ENCODE assay signal across 9 cellular contexts in the genomic region with DNA sequence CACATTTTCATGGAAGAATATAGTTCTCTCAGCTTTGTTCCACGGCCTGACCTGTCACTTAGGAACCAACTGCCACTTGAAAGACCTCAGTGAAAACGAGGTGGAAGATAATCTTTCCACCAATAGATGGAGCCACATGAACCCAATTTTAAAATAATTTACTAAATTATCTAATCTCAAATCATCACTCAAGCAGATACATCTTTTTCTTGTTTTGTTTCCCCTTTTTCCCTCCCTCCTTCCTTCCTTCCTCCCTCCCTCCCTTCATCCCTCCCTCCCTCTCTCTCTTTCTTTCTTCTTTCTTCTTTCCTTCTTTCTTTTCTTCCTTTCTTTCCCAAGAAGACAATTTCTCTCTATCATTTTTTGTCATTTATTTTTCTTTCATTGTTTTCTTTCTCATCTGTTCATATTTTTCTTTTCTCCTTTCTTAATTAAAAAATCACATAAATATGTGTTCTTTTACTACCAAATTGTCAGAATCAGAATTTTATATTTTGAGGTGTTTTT.
DNase-seq lines count a peak whose midpoint lies in the region; ATAC-seq and TF ChIP-seq lines count a peak whose summit lies in the region.
"Had no signal": no experiment of that assay in that cellular context is flagged by ENCODE, and none has a peak within 500 bp of the region (broad histone marks: within the 10 kb centered on the region; RNA-seq: fewer than 3 reads in every experiment).

No MANE protein-coding gene starts in this region.

- peaks cover 16% of the 10 kb centered on the region for H3K9me3 Mint-ChIP-seq in WTC11

- H3K9me3 ChIP-seq in DOHH2 (ENCODE audit: control insufficient read depth, insufficient read depth, low read length) (no peaks in the 10 kb centered on the region), left lung (peaks cover 0 to 3% of the 10 kb centered on the region in 2 donors)
- H3K9me3 ChIP-seq in effector memory CD4-positive, alpha-beta T cell (ENCODE audit: control insufficient read depth, low read length), result no peaks in the 10 kb centered on the region

- H3K4me3 ChIP-seq in DOHH2 (ENCODE audit: low read length), result no peak overlapping the region
- H3K4me3 ChIP-seq in left lung, result no peak overlapping the region
- no peak overlapping the region for H3K4me3 ChIP-seq in coronary artery
- no peak overlapping the region for H3K4me3 ChIP-seq in effector memory CD4-positive, alpha-beta T cell (ENCODE audit: insufficient read depth, low read depth, low read length, poor library complexity, severe bottlenecking)

- H3K27ac ChIP-seq in DOHH2 (ENCODE audit: low read depth, low read length) (no peak overlapping the region), left lung (no peak overlapping the region), coronary artery (no peak overlapping the region)
- H3K27ac ChIP-seq in effector memory CD4-positive, alpha-beta T cell (ENCODE audit: insufficient read depth, low read length, poor library complexity, severe bottlenecking), result no peak overlapping the region

- H3F3A ChIP-seq in DOHH2 (ENCODE audit: control insufficient read depth, insufficient read depth), result no peaks in the 10 kb centered on the region

- DNase-seq in HuH-7 (ENCODE audit: low spot score), result peak; percentile 20
- no peak for DNase-seq in WTC11 (ENCODE audit: low spot score)
- no peak for DNase-seq in left lung
- DNase-seq in coronary artery (ENCODE audit: low spot score), result no peak
- DNase-seq in GM19238 (ENCODE audit: insufficient read length, low spot score), result no peak
- no peak for DNase-seq in effector memory CD4-positive, alpha-beta T cell

- no peak overlapping the region for H3K4me2 ChIP-seq in DOHH2 (ENCODE audit: low read length)

- H3K27me3 ChIP-seq in DOHH2 (ENCODE audit: control insufficient read depth, low read length), result no peaks in the 10 kb centered on the region
- H3K27me3 ChIP-seq in left lung, result no peaks in the 10 kb centered on the region
- no peaks in the 10 kb centered on the region for H3K27me3 ChIP-seq in effector memory CD4-positive, alpha-beta T cell (replicated peaks; ENCODE audit: control insufficient read depth, insufficient read depth, low read length, poor library complexity, severe bottlenecking)

- peaks cover 16% of the 10 kb centered on the region for H3K36me3 Mint-ChIP-seq in WTC11
- H3K36me3 Mint-ChIP-seq: memory B cell had no signal

- H3K27me3 Mint-ChIP-seq in WTC11 (ENCODE audit: low read depth), result no peaks in the 10 kb centered on the region; the same call in 1 of the 2 replicates

- CTCF ChIA-PET in WTC11 (lab: Charles Lee), result interaction anchor here (0.6 to 3.9 kb wide), 6 partner anchors 51 to 265 kb away, joined by 3 to 26 read pairs (median 5); partner anchors contain the start of gene CLDN1

- H3K4me1 ChIP-seq in DOHH2 (ENCODE audit: control insufficient read depth, low read length) (no peaks in the 10 kb centered on the region), left lung (peaks cover 0 to 3% of the 10 kb centered on the region in 2 donors)
- no peaks in the 10 kb centered on the region for H3K4me1 ChIP-seq in effector memory CD4-positive, alpha-beta T cell (ENCODE audit: control insufficient read depth, insufficient read depth, low read length, poor library complexity, severe bottlenecking)

- H3K36me3 ChIP-seq in DOHH2 (ENCODE audit: control insufficient read depth, low read length) (no peaks in the 10 kb centered on the region), left lung (no peaks in the 10 kb centered on the region)
- no peaks in the 10 kb centered on the region for H3K36me3 ChIP-seq in effector memory CD4-positive, alpha-beta T cell (ENCODE audit: control insufficient read depth, insufficient read depth, low read length)

- TF ChIP-seq CTCF in DOHH2 (IDR thresholded peaks at IDR 0.05; ENCODE audit: low read depth, low read length, poor library complexity, severe bottlenecking) (peak; percentile 32), WTC11 (IDR thresholded peaks at IDR 0.05) (no peak), left lung (IDR thresholded peaks at IDR 0.05) (peak; percentile 23 to 32), coronary artery (IDR thresholded peaks at IDR 0.05) (no peak)

- peak; percentile 58; the same call in 1 of the 2 replicates for ATAC-seq in WTC11
- ATAC-seq in left lung, result peak; percentile 73
- ATAC-seq in GM19328 (IDR thresholded peaks at IDR 0.05; ENCODE audit: unreplicated experiment), result no peak

- H3K79me2 ChIP-seq in DOHH2 (ENCODE audit: control insufficient read depth, low read length), result no peaks in the 10 kb centered on the region

- no peaks in the 10 kb centered on the region for H3K9me2 ChIP-seq in DOHH2 (replicated peaks; ENCODE audit: control insufficient read depth, low read length)

- POLR2A ChIA-PET in WTC11 (lab: Charles Lee), result no interaction called here

- H3K27ac Mint-ChIP-seq in WTC11, result no peak overlapping the region
- H3K27ac Mint-ChIP-seq: memory B cell had no signal

- H3K4me1 Mint-ChIP-seq in WTC11, result peaks cover 5% of the 10 kb centered on the region; the same call in 1 of the 2 replicates

- H4K20me1 ChIP-seq in DOHH2 (ENCODE audit: control insufficient read depth, insufficient read depth, low read depth, low read length), result no peaks in the 10 kb centered on the region

- H3K4me3 Mint-ChIP-seq in WTC11, result no peak overlapping the region
- H3K4me3 Mint-ChIP-seq: memory B cell had no signal

- intact Hi-C loops in left lung (cut with DNase I), result loop anchor here in 1 of 2 donors (10.0 kb wide), 1 partner anchor 100 kb away; the partner anchor contains the start of gene CLDN1

TF ChIP-seq in WTC11, 78 proteins besides CTCF, POLR2A, EP300 and RAD21:
- 0 out of 2 replicates have a peak, but pooled peaks have one; percentile 74 for TF ChIP-seq ZNF512 (CRISPR knock-in tag; IDR thresholded peaks at IDR 0.05; ENCODE audit: borderline replicate concordance)
- TF ChIP-seq, protein P1, sequence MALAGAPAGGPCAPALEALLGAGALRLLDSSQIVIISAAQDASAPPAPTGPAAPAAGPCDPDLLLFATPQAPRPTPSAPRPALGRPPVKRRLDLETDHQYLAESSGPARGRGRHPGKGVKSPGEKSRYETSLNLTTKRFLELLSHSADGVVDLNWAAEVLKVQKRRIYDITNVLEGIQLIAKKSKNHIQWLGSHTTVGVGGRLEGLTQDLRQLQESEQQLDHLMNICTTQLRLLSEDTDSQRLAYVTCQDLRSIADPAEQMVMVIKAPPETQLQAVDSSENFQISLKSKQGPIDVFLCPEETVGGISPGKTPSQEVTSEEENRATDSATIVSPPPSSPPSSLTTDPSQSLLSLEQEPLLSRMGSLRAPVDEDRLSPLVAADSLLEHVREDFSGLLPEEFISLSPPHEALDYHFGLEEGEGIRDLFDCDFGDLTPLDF (CRISPR knock-in tag; IDR thresholded peaks at IDR 0.05), result no peak
- TF ChIP-seq, protein P2, sequence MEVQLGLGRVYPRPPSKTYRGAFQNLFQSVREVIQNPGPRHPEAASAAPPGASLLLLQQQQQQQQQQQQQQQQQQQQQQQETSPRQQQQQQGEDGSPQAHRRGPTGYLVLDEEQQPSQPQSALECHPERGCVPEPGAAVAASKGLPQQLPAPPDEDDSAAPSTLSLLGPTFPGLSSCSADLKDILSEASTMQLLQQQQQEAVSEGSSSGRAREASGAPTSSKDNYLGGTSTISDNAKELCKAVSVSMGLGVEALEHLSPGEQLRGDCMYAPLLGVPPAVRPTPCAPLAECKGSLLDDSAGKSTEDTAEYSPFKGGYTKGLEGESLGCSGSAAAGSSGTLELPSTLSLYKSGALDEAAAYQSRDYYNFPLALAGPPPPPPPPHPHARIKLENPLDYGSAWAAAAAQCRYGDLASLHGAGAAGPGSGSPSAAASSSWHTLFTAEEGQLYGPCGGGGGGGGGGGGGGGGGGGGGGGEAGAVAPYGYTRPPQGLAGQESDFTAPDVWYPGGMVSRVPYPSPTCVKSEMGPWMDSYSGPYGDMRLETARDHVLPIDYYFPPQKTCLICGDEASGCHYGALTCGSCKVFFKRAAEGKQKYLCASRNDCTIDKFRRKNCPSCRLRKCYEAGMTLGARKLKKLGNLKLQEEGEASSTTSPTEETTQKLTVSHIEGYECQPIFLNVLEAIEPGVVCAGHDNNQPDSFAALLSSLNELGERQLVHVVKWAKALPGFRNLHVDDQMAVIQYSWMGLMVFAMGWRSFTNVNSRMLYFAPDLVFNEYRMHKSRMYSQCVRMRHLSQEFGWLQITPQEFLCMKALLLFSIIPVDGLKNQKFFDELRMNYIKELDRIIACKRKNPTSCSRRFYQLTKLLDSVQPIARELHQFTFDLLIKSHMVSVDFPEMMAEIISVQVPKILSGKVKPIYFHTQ (CRISPR knock-in tag; IDR thresholded peaks at IDR 0.05), result no peak
- TF ChIP-seq CREB1 (CRISPR knock-in tag; IDR thresholded peaks at IDR 0.05), result no peak
- TF ChIP-seq, protein P3, sequence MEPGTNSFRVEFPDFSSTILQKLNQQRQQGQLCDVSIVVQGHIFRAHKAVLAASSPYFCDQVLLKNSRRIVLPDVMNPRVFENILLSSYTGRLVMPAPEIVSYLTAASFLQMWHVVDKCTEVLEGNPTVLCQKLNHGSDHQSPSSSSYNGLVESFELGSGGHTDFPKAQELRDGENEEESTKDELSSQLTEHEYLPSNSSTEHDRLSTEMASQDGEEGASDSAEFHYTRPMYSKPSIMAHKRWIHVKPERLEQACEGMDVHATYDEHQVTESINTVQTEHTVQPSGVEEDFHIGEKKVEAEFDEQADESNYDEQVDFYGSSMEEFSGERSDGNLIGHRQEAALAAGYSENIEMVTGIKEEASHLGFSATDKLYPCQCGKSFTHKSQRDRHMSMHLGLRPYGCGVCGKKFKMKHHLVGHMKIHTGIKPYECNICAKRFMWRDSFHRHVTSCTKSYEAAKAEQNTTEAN (CRISPR knock-in tag; IDR thresholded peaks at IDR 0.05), result no peak
- TF ChIP-seq USF1 (CRISPR knock-in tag; IDR thresholded peaks at IDR 0.05), result no peak

Comparison
In these comparisons a context has a peak if more than half of its experiments do, and no peak if none do; other contexts are left out.
1. CTCF ChIP-seq: peak in DOHH2 (single experiment) and left lung (2 of 2); none in WTC11 (single experiment) and coronary artery (single experiment).